In genomic region chr15:77581896-77582569, GRCh38 we compare ENCODE assay signal across 22 cellular contexts. TPM values are rescaled to one million over a fixed set of nuclear protein-coding genes. Genes with fewer than 3 reads are reported as not detected.
"Had no signal": no experiment of that assay in that cellular context is flagged by ENCODE, and none has a peak within 500 bp of the region (broad histone marks: within the 10 kb centered on the region; RNA-seq: fewer than 3 reads in every experiment).

No MANE protein-coding gene starts in this region.

- DNase-seq: activated CD4-positive, alpha-beta memory T cell treated with anti-CD3 and anti-CD28 coated beads for 36 hours; activated CD4-positive, alpha-beta T cell treated with anti-CD3 and anti-CD28 coated beads, Interleukin-2, amount 10 ng/mL, durations not matched to agents 7 days and 5 days; activated CD4-positive, CD25-positive, alpha-beta regulatory T cell; activated CD8-positive, alpha-beta memory T cell treated with anti-CD3 and anti-CD28 coated beads for 24 hours; activated gamma-delta T cell; activated naive CD4-positive, alpha-beta T cell treated with anti-CD3 and anti-CD28 coated beads for 36 hours; activated T-cell treated with anti-CD3 and anti-CD28 coated beads, Interleukin-2, amount 50 U/mL, for 48 hours; IMR-90; KG1; NCI-H1048; NCI-H1930; NCI-H345; NCI-H510A; PC-9; SIG-M5; T-helper 2 cell; T1000 had no signal

- FAIRE-seq: astrocyte, TTC549 had no signal

- H3K4me3 ChIP-seq: PC-9 had no signal

- H2AFZ ChIP-seq: PC-9 had no signal

- H3K4me2 ChIP-seq: PC-9 had no signal

- H3K27ac ChIP-seq: PC-9 had no signal

- ATAC-seq: activated T-helper 17 cell treated with anti-CD3 and anti-CD28 coated beads, Interleukin-2, amount 50 U/mL, for 72 hours had no signal

RNA-seq across cellular contexts. Expression of gene LINGO1, which starts 50.7 kb away (rescaled TPM):
- total RNA-seq: activated CD4-positive, alpha-beta memory T cell treated with anti-CD3 and anti-CD28 coated beads for 36 hours; activated CD4-positive, alpha-beta T cell treated with anti-CD3 and anti-CD28 coated beads, Interleukin-2, amount 10 ng/mL, durations not matched to agents 7 days and 5 days; activated naive CD4-positive, alpha-beta T cell treated with anti-CD3 and anti-CD28 coated beads for 36 hours; activated T-helper 17 cell treated with anti-CD3 and anti-CD28 coated beads, Interleukin-2, amount 50 U/mL, for 72 hours; IMR-90; LHCN-M2; M059J; PC-9 had no signal
